Comparison of ENCODE assay signal across 1 cellular context in the genomic region with DNA sequence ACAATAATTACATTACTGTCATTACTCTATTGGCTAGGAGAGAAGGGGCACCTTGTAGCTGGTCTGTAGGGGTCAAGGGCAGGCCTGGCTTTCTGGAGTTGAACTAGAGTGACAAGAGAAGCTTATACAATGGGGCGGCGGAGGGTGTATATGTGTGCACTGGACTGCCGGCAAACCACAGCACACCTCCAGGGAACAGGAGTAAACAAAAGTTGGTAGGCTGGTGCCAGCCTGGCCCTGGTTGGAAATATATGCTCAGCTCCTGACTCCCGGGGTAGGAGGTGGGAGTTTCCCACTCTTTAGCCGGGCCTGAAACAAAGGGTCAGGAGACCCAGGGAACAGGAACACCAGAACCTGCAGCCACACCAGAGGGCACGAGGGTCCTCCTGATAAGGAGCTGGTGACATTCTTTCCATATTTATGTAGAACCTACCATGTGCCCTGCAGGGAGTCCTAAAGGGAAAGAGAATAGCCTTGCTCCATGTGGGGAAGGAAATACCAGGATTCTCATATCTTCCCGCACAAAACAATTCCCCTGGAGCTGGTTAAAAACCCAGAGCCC.
TF ChIP-seq lines count a peak whose summit lies in the region.

No MANE protein-coding gene starts in this region.

TF ChIP-seq in HepG2, 621 proteins besides CTCF, POLR2A, EP300 and RAD21 (continues in another document):
- 0 out of 2 replicates have a peak, but pooled peaks have one; percentile 30 for TF ChIP-seq BHLHE40 (IDR thresholded peaks at IDR 0.05; ENCODE audit: low read length)
- TF ChIP-seq ZFP36 (IDR thresholded peaks at IDR 0.05; ENCODE audit: borderline replicate concordance, low read depth, low read length, partially characterized antibody): no peak
- TF ChIP-seq PHF21A (CRISPR knock-in tag; IDR thresholded peaks at IDR 0.05): peak; percentile 54; the same call in 1 of the 2 replicates
- TF ChIP-seq IRF2 (CRISPR knock-in tag; IDR thresholded peaks at IDR 0.05): 0 out of 2 replicates have a peak, but pooled peaks have one; percentile 9
- no peak for TF ChIP-seq CREB1 (IDR thresholded peaks at IDR 0.05)
- TF ChIP-seq CREB1 (CRISPR knock-in tag; IDR thresholded peaks at IDR 0.05): peak; percentile 63; the same call in 1 of the 2 replicates
- TF ChIP-seq FOXP1 (IDR thresholded peaks at IDR 0.05): no peak
- TF ChIP-seq FOXP1 (CRISPR knock-in tag; IDR thresholded peaks at IDR 0.05): peak; percentile 63
- TF ChIP-seq ZFP91 (CRISPR knock-in tag; IDR thresholded peaks at IDR 0.05; ENCODE audit: borderline replicate concordance): peak; percentile 41; the same call in 1 of the 2 replicates
- TF ChIP-seq ZNF83 (CRISPR knock-in tag; IDR thresholded peaks at IDR 0.05; ENCODE audit: borderline replicate concordance): 0 out of 2 replicates have a peak, but pooled peaks have one; percentile 41
- peak; percentile 26 for TF ChIP-seq GFI1 (CRISPR knock-in tag; IDR thresholded peaks at IDR 0.05; ENCODE audit: borderline replicate concordance)
- 0 out of 2 replicates have a peak, but pooled peaks have one; percentile 28 for TF ChIP-seq FOXJ3 (CRISPR knock-in tag; IDR thresholded peaks at IDR 0.05; ENCODE audit: borderline replicate concordance)
- no peak for TF ChIP-seq KDM4B (CRISPR knock-in tag; IDR thresholded peaks at IDR 0.05)
- no peak for TF ChIP-seq AHDC1 (CRISPR knock-in tag; IDR thresholded peaks at IDR 0.05; ENCODE audit: borderline replicate concordance)
- peak; percentile 91 for TF ChIP-seq RARA (CRISPR knock-in tag; IDR thresholded peaks at IDR 0.05)
- TF ChIP-seq TFDP2 (CRISPR knock-in tag; IDR thresholded peaks at IDR 0.05): 0 out of 2 replicates have a peak, but pooled peaks have one; percentile 7
- TF ChIP-seq ZNF839 (CRISPR knock-in tag; IDR thresholded peaks at IDR 0.05; ENCODE audit: borderline replicate concordance): no peak
- 0 out of 2 replicates have a peak, but pooled peaks have one; percentile 15 for TF ChIP-seq ETV6 (CRISPR knock-in tag; conservative IDR thresholded peaks at IDR 0.05)
- TF ChIP-seq, protein P1, sequence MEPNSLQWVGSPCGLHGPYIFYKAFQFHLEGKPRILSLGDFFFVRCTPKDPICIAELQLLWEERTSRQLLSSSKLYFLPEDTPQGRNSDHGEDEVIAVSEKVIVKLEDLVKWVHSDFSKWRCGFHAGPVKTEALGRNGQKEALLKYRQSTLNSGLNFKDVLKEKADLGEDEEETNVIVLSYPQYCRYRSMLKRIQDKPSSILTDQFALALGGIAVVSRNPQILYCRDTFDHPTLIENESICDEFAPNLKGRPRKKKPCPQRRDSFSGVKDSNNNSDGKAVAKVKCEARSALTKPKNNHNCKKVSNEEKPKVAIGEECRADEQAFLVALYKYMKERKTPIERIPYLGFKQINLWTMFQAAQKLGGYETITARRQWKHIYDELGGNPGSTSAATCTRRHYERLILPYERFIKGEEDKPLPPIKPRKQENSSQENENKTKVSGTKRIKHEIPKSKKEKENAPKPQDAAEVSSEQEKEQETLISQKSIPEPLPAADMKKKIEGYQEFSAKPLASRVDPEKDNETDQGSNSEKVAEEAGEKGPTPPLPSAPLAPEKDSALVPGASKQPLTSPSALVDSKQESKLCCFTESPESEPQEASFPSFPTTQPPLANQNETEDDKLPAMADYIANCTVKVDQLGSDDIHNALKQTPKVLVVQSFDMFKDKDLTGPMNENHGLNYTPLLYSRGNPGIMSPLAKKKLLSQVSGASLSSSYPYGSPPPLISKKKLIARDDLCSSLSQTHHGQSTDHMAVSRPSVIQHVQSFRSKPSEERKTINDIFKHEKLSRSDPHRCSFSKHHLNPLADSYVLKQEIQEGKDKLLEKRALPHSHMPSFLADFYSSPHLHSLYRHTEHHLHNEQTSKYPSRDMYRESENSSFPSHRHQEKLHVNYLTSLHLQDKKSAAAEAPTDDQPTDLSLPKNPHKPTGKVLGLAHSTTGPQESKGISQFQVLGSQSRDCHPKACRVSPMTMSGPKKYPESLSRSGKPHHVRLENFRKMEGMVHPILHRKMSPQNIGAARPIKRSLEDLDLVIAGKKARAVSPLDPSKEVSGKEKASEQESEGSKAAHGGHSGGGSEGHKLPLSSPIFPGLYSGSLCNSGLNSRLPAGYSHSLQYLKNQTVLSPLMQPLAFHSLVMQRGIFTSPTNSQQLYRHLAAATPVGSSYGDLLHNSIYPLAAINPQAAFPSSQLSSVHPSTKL (CRISPR knock-in tag; IDR thresholded peaks at IDR 0.05): peak; percentile 44
- peak; percentile 58; the same call in 1 of the 2 replicates for TF ChIP-seq ZBTB34 (CRISPR knock-in tag; IDR thresholded peaks at IDR 0.05)
- TF ChIP-seq, protein P2, sequence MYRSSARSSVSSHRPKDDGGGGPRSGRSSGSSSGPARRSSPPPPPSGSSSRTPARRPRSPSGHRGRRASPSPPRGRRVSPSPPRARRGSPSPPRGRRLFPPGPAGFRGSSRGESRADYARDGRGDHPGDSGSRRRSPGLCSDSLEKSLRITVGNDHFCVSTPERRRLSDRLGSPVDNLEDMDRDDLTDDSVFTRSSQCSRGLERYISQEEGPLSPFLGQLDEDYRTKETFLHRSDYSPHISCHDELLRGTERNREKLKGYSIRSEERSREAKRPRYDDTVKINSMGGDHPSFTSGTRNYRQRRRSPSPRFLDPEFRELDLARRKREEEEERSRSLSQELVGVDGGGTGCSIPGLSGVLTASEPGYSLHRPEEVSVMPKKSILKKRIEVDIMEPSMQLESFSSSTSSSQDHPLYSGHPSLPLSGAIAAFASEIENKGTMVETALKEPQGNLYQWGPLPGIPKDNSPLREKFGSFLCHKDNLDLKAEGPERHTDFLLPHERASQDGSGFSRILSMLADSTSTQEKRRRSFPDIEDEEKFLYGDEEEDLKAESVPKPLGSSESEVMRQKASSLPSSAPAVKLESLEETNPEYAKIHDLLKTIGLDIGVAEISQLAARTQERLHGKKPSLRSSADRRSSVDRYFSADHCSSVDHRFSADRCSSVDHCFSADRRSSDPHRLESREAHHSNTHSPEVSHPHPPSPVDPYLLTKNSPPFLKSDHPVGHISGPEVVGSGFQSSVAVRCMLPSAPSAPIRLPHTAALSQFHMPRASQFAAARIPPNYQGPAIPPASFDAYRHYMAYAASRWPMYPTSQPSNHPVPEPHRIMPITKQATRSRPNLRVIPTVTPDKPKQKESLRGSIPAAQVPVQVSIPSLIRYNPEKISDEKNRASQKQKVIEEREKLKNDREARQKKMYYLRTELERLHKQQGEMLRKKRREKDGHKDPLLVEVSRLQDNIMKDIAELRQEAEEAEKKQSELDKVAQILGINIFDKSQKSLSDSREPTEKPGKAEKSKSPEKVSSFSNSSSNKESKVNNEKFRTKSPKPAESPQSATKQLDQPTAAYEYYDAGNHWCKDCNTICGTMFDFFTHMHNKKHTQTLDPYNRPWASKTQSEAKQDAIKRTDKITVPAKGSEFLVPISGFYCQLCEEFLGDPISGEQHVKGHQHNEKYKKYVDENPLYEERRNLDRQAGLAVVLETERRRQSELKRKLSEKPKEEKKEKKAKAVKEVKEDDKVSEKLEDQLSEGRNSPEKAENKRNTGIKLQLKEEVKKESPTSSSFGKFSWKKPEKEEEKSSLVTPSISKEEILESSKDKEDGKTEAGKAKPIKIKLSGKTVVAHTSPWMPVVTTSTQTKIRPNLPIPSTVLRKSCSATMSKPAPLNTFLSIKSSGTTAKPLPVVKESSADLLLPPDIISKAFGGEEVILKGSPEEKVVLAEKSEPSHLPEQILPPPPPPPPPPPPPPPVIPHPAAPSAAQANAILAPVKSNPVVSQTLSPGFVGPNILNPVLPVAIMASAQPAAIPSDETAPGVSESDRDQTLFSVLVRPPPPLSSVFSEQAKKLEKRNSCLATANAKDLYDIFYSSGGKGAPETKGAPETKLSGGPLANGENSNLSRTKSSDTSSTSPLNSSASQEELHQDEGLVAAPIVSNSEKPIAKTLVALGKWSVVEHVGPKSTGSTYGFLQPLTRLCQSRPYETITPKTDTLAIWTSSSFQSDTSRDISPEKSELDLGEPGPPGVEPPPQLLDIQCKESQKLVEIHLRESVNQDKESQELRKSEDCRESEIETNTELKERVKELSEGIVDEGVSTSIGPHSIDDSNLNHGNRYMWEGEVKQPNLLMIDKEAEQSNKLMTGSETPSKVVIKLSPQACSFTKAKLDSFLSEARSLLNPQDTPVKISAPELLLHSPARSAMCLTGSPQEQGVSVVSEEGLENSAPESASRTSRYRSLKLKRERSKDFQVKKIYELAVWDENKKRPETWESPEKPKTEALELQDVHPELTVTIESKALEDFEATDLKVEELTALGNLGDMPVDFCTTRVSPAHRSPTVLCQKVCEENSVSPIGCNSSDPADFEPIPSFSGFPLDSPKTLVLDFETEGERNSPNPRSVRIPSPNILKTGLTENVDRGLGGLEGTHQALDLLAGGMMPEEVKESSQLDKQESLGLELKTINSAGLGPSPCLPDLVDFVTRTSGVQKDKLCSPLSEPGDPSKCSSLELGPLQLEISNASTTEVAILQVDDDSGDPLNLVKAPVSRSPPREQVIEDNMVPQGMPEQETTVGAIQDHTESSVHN (CRISPR knock-in tag; IDR thresholded peaks at IDR 0.05): no peak
- TF ChIP-seq HNF4A (CRISPR knock-in tag; IDR thresholded peaks at IDR 0.05): peak; percentile 41; the same call in 1 of the 2 replicates
- TF ChIP-seq, protein P3, sequence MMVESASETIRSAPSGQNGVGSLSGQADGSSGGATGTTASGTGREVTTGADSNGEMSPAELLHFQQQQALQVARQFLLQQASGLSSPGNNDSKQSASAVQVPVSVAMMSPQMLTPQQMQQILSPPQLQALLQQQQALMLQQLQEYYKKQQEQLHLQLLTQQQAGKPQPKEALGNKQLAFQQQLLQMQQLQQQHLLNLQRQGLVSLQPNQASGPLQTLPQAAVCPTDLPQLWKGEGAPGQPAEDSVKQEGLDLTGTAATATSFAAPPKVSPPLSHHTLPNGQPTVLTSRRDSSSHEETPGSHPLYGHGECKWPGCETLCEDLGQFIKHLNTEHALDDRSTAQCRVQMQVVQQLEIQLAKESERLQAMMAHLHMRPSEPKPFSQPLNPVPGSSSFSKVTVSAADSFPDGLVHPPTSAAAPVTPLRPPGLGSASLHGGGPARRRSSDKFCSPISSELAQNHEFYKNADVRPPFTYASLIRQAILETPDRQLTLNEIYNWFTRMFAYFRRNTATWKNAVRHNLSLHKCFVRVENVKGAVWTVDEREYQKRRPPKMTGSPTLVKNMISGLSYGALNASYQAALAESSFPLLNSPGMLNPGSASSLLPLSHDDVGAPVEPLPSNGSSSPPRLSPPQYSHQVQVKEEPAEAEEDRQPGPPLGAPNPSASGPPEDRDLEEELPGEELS (CRISPR knock-in tag; IDR thresholded peaks at IDR 0.05): peak; percentile 45; the same call in 1 of the 2 replicates
- peak; percentile 41; the same call in 1 of the 2 replicates for TF ChIP-seq GATAD2A (CRISPR knock-in tag; IDR thresholded peaks at IDR 0.05)
